In genomic region chr20:32071395-32072167, GRCh38 we compare ENCODE assay signal across 26 cellular contexts. TPM values are rescaled to one million over a fixed set of nuclear protein-coding genes. Genes with fewer than 3 reads are reported as not detected.
A peak's percentile ranks its signal among the peaks of the same experiment; 100 is the strongest.
DNase-seq lines count a peak whose midpoint lies in the region; ATAC-seq and TF ChIP-seq lines count a peak whose summit lies in the region.
"Had no signal": no experiment of that assay in that cellular context is flagged by ENCODE, and none has a peak within 500 bp of the region (broad histone marks: within the 10 kb centered on the region; RNA-seq: fewer than 3 reads in every experiment).

No MANE protein-coding gene starts in this region.

- no peak overlapping the region; the same call in 1 of the 2 replicates for H3K14ac ChIP-seq in H9 (ENCODE audit: insufficient read depth, low read length)

- H3T11ph ChIP-seq in H9 (ENCODE audit: low read length), result no peak overlapping the region

- no peak overlapping the region for H4K91ac ChIP-seq in H9 (ENCODE audit: insufficient read length, low read depth, low read length)

- no peak overlapping the region for H3K23ac ChIP-seq in H9 (ENCODE audit: insufficient read length, low read depth, low read length)

- no peak overlapping the region for H4K8ac ChIP-seq in H9 (replicated peaks; ENCODE audit: insufficient read length, low read depth, low read length)

- WGBS in H9 (ENCODE audit: extremely low coverage, insufficient read length, low lambda C conversion rate), result no CpG with 5 or more reads among the region's 17 CpGs
- 85% methylated on average over 17 of the region's 17 CpGs for WGBS in ectodermal cell, 2 experiments

- H2BK20ac ChIP-seq in H9 (ENCODE audit: low read depth, low read length, poor library complexity, severe bottlenecking), result no peak overlapping the region

- DNase-seq in H9 (no peak), NCI-H2107 treated with DMSO at 0.1 percent for 48 hours (lab: John Stamatoyannopoulos, UW; ENCODE audit: unreplicated experiment) (no peak)
- DNase-seq in stimulated activated effector memory CD8-positive, alpha-beta T cell treated with anti-CD3 and anti-CD28 coated beads, Interleukin-12 subunit alpha, Interleukin-12 subunit beta, amount 100 ng/mL, for 72 hours (ENCODE audit: low spot score in 2 of 2), result no peak
- no peak for DNase-seq in effector memory CD8-positive, alpha-beta T cell
- DNase-seq: AML-193; CD8-positive, alpha-beta memory T cell; DMS 273 treated with DMSO at 0.1 percent for 48 hours; DMS79; GF-D8; H7; KBM-7; MG63; NCI-H1105 treated with DMSO at 0.1 percent for 48 hours; NCI-H146; NCI-H2107; NCI-H526 treated with DMSO at 0.1 percent for 48 hours; Right ventricle myocardium superior; RPMI8226 had no signal

- H3K9me3 Mint-ChIP-seq in H9, result no peaks in the 10 kb centered on the region
- no peaks in the 10 kb centered on the region for H3K9me3 Mint-ChIP-seq in stimulated activated effector memory CD8-positive, alpha-beta T cell treated with anti-CD3 and anti-CD28 coated beads, Interleukin-12 subunit alpha, Interleukin-12 subunit beta, amount 100 ng/mL, for 72 hours
- H3K9me3 Mint-ChIP-seq in effector memory CD8-positive, alpha-beta T cell, result no peaks in the 10 kb centered on the region
- H3K9me3 Mint-ChIP-seq: CD8-positive, alpha-beta memory T cell had no signal

- H3K9ac ChIP-seq in BLaER1 treated with 17β-estradiol and CSF1 and Interleukin-3, amounts not matched to agents 10 nM and 100 nM, result peak overlapping the region; percentile 28 to 72 (median 55); a peak in 18 of 22 replicates
- no peak overlapping the region for H3K9ac ChIP-seq in H9 (ENCODE audit: extremely low read depth, insufficient read length, low read length)

- no peak overlapping the region for H2BK120ac ChIP-seq in H9 (ENCODE audit: low read depth, low read length, poor library complexity, severe bottlenecking)

- no peaks in the 10 kb centered on the region for H3K79me1 ChIP-seq in H9 (ENCODE audit: insufficient read depth, low read depth, low read length, poor library complexity, severe bottlenecking)

- peaks cover 51 to 97% (median 85%) of the 10 kb centered on the region in 10 experiments for H3K4me1 ChIP-seq in BLaER1 treated with 17β-estradiol and CSF1 and Interleukin-3, amounts not matched to agents 10 nM and 100 nM
- H3K4me1 ChIP-seq in H9 (ENCODE audit: insufficient read depth, low read length) (no peaks in the 10 kb centered on the region), ectodermal cell (ENCODE audit: control insufficient read depth, insufficient read depth, low read length) (peaks cover 5% of the 10 kb centered on the region)

- TF ChIP-seq CTCF in H9 (conservative IDR thresholded peaks at IDR 0.05), result no peak

- peaks cover 18% of the 10 kb centered on the region for H3K27me3 Mint-ChIP-seq in H9 (ENCODE audit: low read depth)
- H3K27me3 Mint-ChIP-seq in effector memory CD8-positive, alpha-beta T cell, result peaks cover 34 to 70% of the 10 kb centered on the region in 2 donors

- peaks cover 12 to 26% of the 10 kb centered on the region in 2 experiments; a peak in 3 of 4 replicates for H3K4me1 Mint-ChIP-seq in H9
- no peaks in the 10 kb centered on the region for H3K4me1 Mint-ChIP-seq in stimulated activated effector memory CD8-positive, alpha-beta T cell treated with anti-CD3 and anti-CD28 coated beads, Interleukin-12 subunit alpha, Interleukin-12 subunit beta, amount 100 ng/mL, for 72 hours
- no peaks in the 10 kb centered on the region for H3K4me1 Mint-ChIP-seq in effector memory CD8-positive, alpha-beta T cell (ENCODE audit: low read depth in 2 of 2)
- H3K4me1 Mint-ChIP-seq: CD8-positive, alpha-beta memory T cell had no signal

- no peak overlapping the region for H2AK5ac ChIP-seq in H9 (ENCODE audit: insufficient read length, low read length)

- no peaks in the 10 kb centered on the region for H3K27me3 ChIP-seq in BLaER1 treated with 17β-estradiol and CSF1 and Interleukin-3, amounts not matched to agents 10 nM and 100 nM
- H3K27me3 ChIP-seq in H9 (ENCODE audit: insufficient read depth, low read length), result no peaks in the 10 kb centered on the region
- H3K27me3 ChIP-seq in ectodermal cell (ENCODE audit: control insufficient read depth, insufficient read depth, low read length, poor library complexity, severe bottlenecking), result no peaks in the 10 kb centered on the region
- H3K27me3 ChIP-seq: MG63 had no signal

- peaks cover 0 to 21% (median 0%) of the 10 kb centered on the region in 11 experiments; a peak in 7 of 22 replicates for H3K9me3 ChIP-seq in BLaER1 treated with 17β-estradiol and CSF1 and Interleukin-3, amounts not matched to agents 10 nM and 100 nM (replicated peaks in 1 of 11)
- H3K9me3 ChIP-seq in H9 (ENCODE audit: control insufficient read depth, low read depth, low read length), result no peaks in the 10 kb centered on the region
- H3K9me3 ChIP-seq in ectodermal cell (ENCODE audit: control insufficient read depth, low read length), result no peaks in the 10 kb centered on the region
- H3K9me3 ChIP-seq: MG63 had no signal

- H3K4ac ChIP-seq in H9 (ENCODE audit: low read depth, low read length), result no peak overlapping the region

- no peak overlapping the region for H3K56ac ChIP-seq in H9 (ENCODE audit: insufficient read length, low read depth, low read length)

- H3K4me3 Mint-ChIP-seq in H9, result no peak overlapping the region
- no peak overlapping the region for H3K4me3 Mint-ChIP-seq in stimulated activated effector memory CD8-positive, alpha-beta T cell treated with anti-CD3 and anti-CD28 coated beads, Interleukin-12 subunit alpha, Interleukin-12 subunit beta, amount 100 ng/mL, for 72 hours
- H3K4me3 Mint-ChIP-seq in effector memory CD8-positive, alpha-beta T cell, result no peak overlapping the region
- H3K4me3 Mint-ChIP-seq: CD8-positive, alpha-beta memory T cell had no signal

- H3K27ac Mint-ChIP-seq in H9, result peak overlapping the region in 2 of 3 experiments; percentile 23 to 51; a peak in 4 of 7 replicates
- H3K27ac Mint-ChIP-seq in stimulated activated effector memory CD8-positive, alpha-beta T cell treated with anti-CD3 and anti-CD28 coated beads, Interleukin-12 subunit alpha, Interleukin-12 subunit beta, amount 100 ng/mL, for 72 hours, result no peak overlapping the region
- no peak overlapping the region for H3K27ac Mint-ChIP-seq in effector memory CD8-positive, alpha-beta T cell

- peak overlapping the region; percentile 62 to 86 (median 80) for H3K4me2 ChIP-seq in BLaER1 treated with 17β-estradiol and CSF1 and Interleukin-3, amounts not matched to agents 10 nM and 100 nM
- no peak overlapping the region for H3K4me2 ChIP-seq in H9 (ENCODE audit: insufficient read depth, insufficient read length, low read length)

- peak overlapping the region; percentile 71 to 100 (median 92) for H3K27ac ChIP-seq in BLaER1 treated with 17β-estradiol and CSF1 and Interleukin-3, amounts not matched to agents 10 nM and 100 nM
- no peak overlapping the region for H3K27ac ChIP-seq in H9 (ENCODE audit: insufficient read length, low read depth, low read length)
- peak overlapping the region; percentile 33 for H3K27ac ChIP-seq in ectodermal cell (ENCODE audit: insufficient read depth, low read depth, low read length, poor library complexity, severe bottlenecking)
- H3K27ac ChIP-seq: C4-2B had no signal

- peaks cover 0 to 2% (median 0%) of the 10 kb centered on the region in 11 experiments; a peak in 1 of 22 replicates for H4K20me1 ChIP-seq in BLaER1 treated with 17β-estradiol and CSF1 and Interleukin-3, amounts not matched to agents 10 nM and 100 nM
- no peaks in the 10 kb centered on the region for H4K20me1 ChIP-seq in H9 (ENCODE audit: control insufficient read depth, insufficient read depth, insufficient read length)

- no peaks in the 10 kb centered on the region; a peak in 1 of 7 replicates for H3K36me3 Mint-ChIP-seq in H9 (ENCODE audit: insufficient read depth in 1 of 3, low read depth in 3 of 3)
- no peaks in the 10 kb centered on the region for H3K36me3 Mint-ChIP-seq in stimulated activated effector memory CD8-positive, alpha-beta T cell treated with anti-CD3 and anti-CD28 coated beads, Interleukin-12 subunit alpha, Interleukin-12 subunit beta, amount 100 ng/mL, for 72 hours
- H3K36me3 Mint-ChIP-seq in effector memory CD8-positive, alpha-beta T cell (ENCODE audit: insufficient read depth), result no peaks in the 10 kb centered on the region
- H3K36me3 Mint-ChIP-seq: CD8-positive, alpha-beta memory T cell had no signal

- no peak overlapping the region for H2BK12ac ChIP-seq in H9 (ENCODE audit: insufficient read length, low read depth, low read length)

- peaks cover 0 to 89% (median 76%) of the 10 kb centered on the region in 11 experiments; a peak in 18 of 22 replicates for H3K36me3 ChIP-seq in BLaER1 treated with 17β-estradiol and CSF1 and Interleukin-3, amounts not matched to agents 10 nM and 100 nM
- H3K36me3 ChIP-seq in ectodermal cell (ENCODE audit: control insufficient read depth, insufficient read depth, low read length), result no peaks in the 10 kb centered on the region
- H3K36me3 ChIP-seq: MG63 had no signal

- H2BK15ac ChIP-seq in H9 (ENCODE audit: low read depth, low read length), result no peak overlapping the region

- ATAC-seq in stimulated activated effector memory CD8-positive, alpha-beta T cell treated with anti-CD3 and anti-CD28 coated beads, Interleukin-12 subunit alpha, Interleukin-12 subunit beta, amount 100 ng/mL, for 72 hours, result peak; percentile 22
- ATAC-seq in GM18520 (IDR thresholded peaks at IDR 0.05; ENCODE audit: unreplicated experiment), result no peak
- ATAC-seq in effector memory CD8-positive, alpha-beta T cell (replicated peaks), result no peak

- no peak overlapping the region for H3K4me3 ChIP-seq in BLaER1 treated with 17β-estradiol and CSF1 and Interleukin-3, amounts not matched to agents 10 nM and 100 nM
- no peak overlapping the region for H3K4me3 ChIP-seq in ectodermal cell (ENCODE audit: insufficient read depth, low read depth, low read length)
- H3K4me3 ChIP-seq: MG63 had no signal

- H3K23me2 ChIP-seq in H9 (ENCODE audit: insufficient read length, low read depth, low read length, poor library complexity, severe bottlenecking), result no peaks in the 10 kb centered on the region

- H3K18ac ChIP-seq in H9 (ENCODE audit: insufficient read length, low read depth, low read length), result peak overlapping the region; percentile 48

- H3K79me2 ChIP-seq in H9 (ENCODE audit: insufficient read depth, low read length), result no peaks in the 10 kb centered on the region

- H4K5ac ChIP-seq in H9 (ENCODE audit: insufficient read length, low read depth, low read length), result no peak overlapping the region

- no peak overlapping the region for H2BK5ac ChIP-seq in H9 (ENCODE audit: insufficient read length, low read length)

- no peak overlapping the region for H2AFZ ChIP-seq in H9 (ENCODE audit: low read length)

RNA-seq across cellular contexts. Expression of gene HCK, which starts 19.5 kb away (rescaled TPM):
- total RNA-seq in H9 (2021), result 1.7 and 1.8 TPM in 2 replicates
- polyA plus RNA-seq in ectodermal cell (2013, experiment 1 of 4), result not detected
- polyA plus RNA-seq in ectodermal cell (2013, experiment 2 of 4), result 0.27 TPM
- 0.27 TPM for polyA plus RNA-seq in ectodermal cell (2013, experiment 3 of 4)
- 0.12 TPM for polyA plus RNA-seq in ectodermal cell (2013, experiment 4 of 4)
- total RNA-seq: HT-29, NCI-H460, SK-MEL-5 had no signal
- polyA plus RNA-seq: AG04450; CD8-positive, alpha-beta memory T cell had no signal

RNA-seq across cellular contexts. Expression of gene TM9SF4, which starts 37.9 kb away (rescaled TPM):
- total RNA-seq in H9 (2021), result 59.4 and 62.3 TPM in 2 replicates
- 57.9 TPM for polyA plus RNA-seq in ectodermal cell (2013, experiment 1 of 4)
- polyA plus RNA-seq in ectodermal cell (2013, experiment 2 of 4), result 62.9 TPM
- 41.5 TPM for polyA plus RNA-seq in ectodermal cell (2013, experiment 3 of 4)
- polyA plus RNA-seq in ectodermal cell (2013, experiment 4 of 4), result 47.3 TPM

Comparison
In these comparisons a context has a peak if more than half of its experiments do, and no peak if none do; other contexts are left out.
1. H3K27ac Mint-ChIP-seq: peak in H9 (2 of 3); none in stimulated activated effector memory CD8-positive, alpha-beta T cell treated with anti-CD3 and anti-CD28 coated beads, Interleukin-12 subunit alpha, Interleukin-12 subunit beta, amount 100 ng/mL, for 72 hours (single experiment) and effector memory CD8-positive, alpha-beta T cell (0 of 2).